In the genomic region with DNA sequence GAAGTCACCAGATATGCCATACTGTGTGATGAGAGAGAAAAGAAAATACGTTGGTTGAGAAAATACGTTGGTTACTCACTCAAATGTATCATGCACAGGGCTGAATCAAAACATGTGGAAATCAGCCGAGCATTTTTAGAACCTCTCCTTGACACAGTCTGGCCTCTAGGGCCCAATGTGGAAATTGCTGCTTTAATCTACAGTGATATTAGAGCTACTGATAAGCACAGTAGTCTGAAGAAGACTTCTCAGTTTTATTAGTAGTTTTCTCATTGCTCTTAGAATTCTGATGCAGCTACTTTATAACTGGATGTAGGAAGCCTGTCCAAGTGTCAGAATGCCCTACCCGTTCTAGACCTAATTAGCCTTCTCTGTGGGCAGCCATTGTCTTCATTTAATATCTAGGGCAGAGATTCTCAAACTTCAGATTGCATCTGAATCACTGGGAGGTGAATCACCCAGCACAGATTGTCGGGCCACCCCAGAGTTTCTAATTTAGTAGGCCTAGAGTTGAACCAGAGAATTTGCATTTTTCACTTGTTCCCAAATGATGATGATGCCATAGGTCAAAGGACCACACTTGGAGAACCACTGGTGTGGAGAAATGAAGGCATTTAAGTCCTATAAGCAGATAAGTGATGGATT, we compare ENCODE assay signal across 8 cellular contexts.
DNase-seq lines count a peak whose midpoint lies in the region; ATAC-seq and TF ChIP-seq lines count a peak whose summit lies in the region.

No MANE protein-coding gene starts in this region.

- no peaks in the 10 kb centered on the region for H3K9me3 ChIP-seq in A673 (ENCODE audit: low read depth, low read length, poor library complexity, severe bottlenecking)

- DNase-seq in A673 (ENCODE audit: low spot score) (peak; percentile 9), GM03348 (ENCODE audit: low spot score) (peak; percentile 52), NB4 (ENCODE audit: low read depth) (peak; percentile 9), glomerular visceral epithelial cell (ENCODE audit: extremely low spot score) (peak; percentile 7), NCI-H187 (lab: John Stamatoyannopoulos, UW) (no peak), OCI-M2 (lab: John Stamatoyannopoulos, UW; ENCODE audit: unreplicated experiment) (no peak)

- H3K4me1 ChIP-seq in A673 (ENCODE audit: insufficient read depth, low read length, poor library complexity, severe bottlenecking) = no peaks in the 10 kb centered on the region

- CTCF ChIA-PET in A673 (lab: Charles Lee) = no interaction called here

- H3K4me3 ChIP-seq in A673 (ENCODE audit: low read depth, low read length, poor library complexity, severe bottlenecking) = no peak overlapping the region
- H3K4me3 ChIP-seq in NB4 (ENCODE audit: low read depth, low read length) = no peak overlapping the region

- H3K27me3 ChIP-seq in A673 (replicated peaks; ENCODE audit: insufficient read depth, low read depth, low read length, poor library complexity) = no peaks in the 10 kb centered on the region

- no peak for ATAC-seq in GM19324 (IDR thresholded peaks at IDR 0.05; ENCODE audit: low FRiP score, unreplicated experiment)
- no peak for ATAC-seq in esophagus mucosa

- POLR2A ChIA-PET in A673 (lab: Charles Lee; ENCODE audit: low non-redundant PET) = no interaction called here

- intact Hi-C loops in A673 (cut with micrococcal nuclease; ENCODE audit: unreplicated experiment) = no loop called here

- no TSS peak for BruUV-seq in A673 (replicated peaks; lab: Mats Ljungman, UMichigan)

- H3K36me3 ChIP-seq in A673 (ENCODE audit: insufficient read depth, low read length, poor library complexity, severe bottlenecking) = no peaks in the 10 kb centered on the region

- no peak overlapping the region for H3K27ac ChIP-seq in A673 (ENCODE audit: low read depth, low read length, poor library complexity, severe bottlenecking)

- no peak for TF ChIP-seq POLR2A in NB4 (IDR thresholded peaks at IDR 0.05; ENCODE audit: extremely low read depth, insufficient read length)

- TF ChIP-seq CTCF in A673 (conservative IDR thresholded peaks at IDR 0.05; ENCODE audit: low read depth, low read length) (0 out of 2 replicates have a peak, but pooled peaks have one; percentile 21), NB4 (IDR thresholded peaks at IDR 0.05; ENCODE audit: low read depth, low read length) (peak; percentile 6)

Comparison
In these comparisons a context has a peak if more than half of its experiments do, and no peak if none do; other contexts are left out.
1. DNase-seq: peak in A673 (single experiment), GM03348 (single experiment), NB4 (single experiment) and glomerular visceral epithelial cell (single experiment); none in NCI-H187 (0 of 2) and OCI-M2 (single experiment).